15 cellular contexts compared by ENCODE assay signal in genomic region chr5:68258531-68258930, GRCh38. TPM values are rescaled to one million over a fixed set of nuclear protein-coding genes. Genes with fewer than 3 reads are reported as not detected.
DNase-seq lines count a peak whose midpoint lies in the region; ATAC-seq and TF ChIP-seq lines count a peak whose summit lies in the region.
"Had no signal": no experiment of that assay in that cellular context is flagged by ENCODE, and none has a peak within 500 bp of the region (broad histone marks: within the 10 kb centered on the region; RNA-seq: fewer than 3 reads in every experiment).

No MANE protein-coding gene starts in this region.

- peak overlapping the region; percentile 76 for H3K27ac Mint-ChIP-seq in activated naive CD8-positive, alpha-beta T cell
- H3K27ac Mint-ChIP-seq in activated naive CD8-positive, alpha-beta T cell treated with anti-CD3 and anti-CD28 coated beads, Interleukin-2, amount 50 U/mL, for 24 hours = no peak overlapping the region
- H3K27ac Mint-ChIP-seq in T-helper 17 cell = peak overlapping the region; percentile 94
- H3K27ac Mint-ChIP-seq: activated CD8-positive, alpha-beta memory T cell treated with anti-CD3 and anti-CD28 coated beads, Interleukin-2, amount 10 ng/mL, durations not matched to agents 7 days and 5 days; type B pancreatic cell had no signal

- WGBS in right cardiac atrium = 61% methylated on average over 4 of the region's 4 CpGs

- no peaks in the 10 kb centered on the region for H3K9me3 ChIP-seq in T-helper 17 cell (ENCODE audit: control insufficient read depth, low read length, poor library complexity, severe bottlenecking)
- no peaks in the 10 kb centered on the region for H3K9me3 ChIP-seq in right cardiac atrium (ENCODE audit: control insufficient read depth, low read length)
- H3K9me3 ChIP-seq in tibial artery = no peaks in the 10 kb centered on the region

- H3K4me3 Mint-ChIP-seq in activated naive CD8-positive, alpha-beta T cell = no peak overlapping the region
- no peak overlapping the region for H3K4me3 Mint-ChIP-seq in activated naive CD8-positive, alpha-beta T cell treated with anti-CD3 and anti-CD28 coated beads, Interleukin-2, amount 50 U/mL, for 24 hours
- H3K4me3 Mint-ChIP-seq in T-helper 17 cell = peak overlapping the region; percentile 21
- H3K4me3 Mint-ChIP-seq: activated CD8-positive, alpha-beta memory T cell treated with anti-CD3 and anti-CD28 coated beads, Interleukin-2, amount 10 ng/mL, durations not matched to agents 7 days and 5 days; type B pancreatic cell had no signal

- no peaks in the 10 kb centered on the region for H3K27me3 Mint-ChIP-seq in activated naive CD8-positive, alpha-beta T cell
- no peaks in the 10 kb centered on the region for H3K27me3 Mint-ChIP-seq in activated naive CD8-positive, alpha-beta T cell treated with anti-CD3 and anti-CD28 coated beads, Interleukin-2, amount 50 U/mL, for 24 hours
- no peaks in the 10 kb centered on the region for H3K27me3 Mint-ChIP-seq in T-helper 17 cell
- H3K27me3 Mint-ChIP-seq: activated CD8-positive, alpha-beta memory T cell treated with anti-CD3 and anti-CD28 coated beads, Interleukin-2, amount 10 ng/mL, durations not matched to agents 7 days and 5 days; type B pancreatic cell had no signal

- no peaks in the 10 kb centered on the region for H3K9me3 Mint-ChIP-seq in activated naive CD8-positive, alpha-beta T cell (ENCODE audit: low read depth)
- no peaks in the 10 kb centered on the region for H3K9me3 Mint-ChIP-seq in activated naive CD8-positive, alpha-beta T cell treated with anti-CD3 and anti-CD28 coated beads, Interleukin-2, amount 50 U/mL, for 24 hours
- H3K9me3 Mint-ChIP-seq: type B pancreatic cell had no signal

- no peak for ATAC-seq in activated naive CD8-positive, alpha-beta T cell treated with anti-CD3 and anti-CD28 coated beads, Interleukin-2, amount 50 U/mL, for 24 hours
- ATAC-seq in T-helper 17 cell = no peak
- ATAC-seq in right cardiac atrium = peak; percentile 29 to 39
- ATAC-seq in GM19467 (IDR thresholded peaks at IDR 0.05; ENCODE audit: unreplicated experiment) = no peak
- ATAC-seq: activated CD8-positive, alpha-beta memory T cell treated with anti-CD3 and anti-CD28 coated beads, Interleukin-2, amount 10 ng/mL, durations not matched to agents 7 days and 5 days; SK-N-SH treated with all-trans-retinoic acid at 6 μM for 48 hours had no signal

- intact Hi-C loops in right cardiac atrium (cut with DNase I) (loop anchor here in 2 of 4 donors (10.0 kb wide), 2 partner anchors 454 to 1014 kb away; no protein-coding TSS in a partner anchor), tibial artery (cut with DNase I; ENCODE audit: low total_unique reads) (no loop called here)

- H3K4me3 ChIP-seq in right cardiac atrium (ENCODE audit: low read length) (no peak overlapping the region), tibial artery (no peak overlapping the region)

- H3K4me1 Mint-ChIP-seq in activated naive CD8-positive, alpha-beta T cell (ENCODE audit: low read depth) = peaks cover 88% of the 10 kb centered on the region
- peaks cover 82% of the 10 kb centered on the region for H3K4me1 Mint-ChIP-seq in activated naive CD8-positive, alpha-beta T cell treated with anti-CD3 and anti-CD28 coated beads, Interleukin-2, amount 50 U/mL, for 24 hours
- peaks cover 60% of the 10 kb centered on the region for H3K4me1 Mint-ChIP-seq in T-helper 17 cell

- H3K27ac ChIP-seq in right cardiac atrium (ENCODE audit: low read length) (peak overlapping the region; percentile 14), tibial artery (peak overlapping the region; percentile 59 to 69)

- H3K4me1 ChIP-seq in right cardiac atrium (ENCODE audit: control insufficient read depth, insufficient read depth, low read length) (peaks cover 16% of the 10 kb centered on the region), tibial artery (peaks cover 0 to 92% (median 63%) of the 10 kb centered on the region in 4 donors)

- H3K36me3 Mint-ChIP-seq in activated naive CD8-positive, alpha-beta T cell = peaks cover 3% of the 10 kb centered on the region
- H3K36me3 Mint-ChIP-seq in activated naive CD8-positive, alpha-beta T cell treated with anti-CD3 and anti-CD28 coated beads, Interleukin-2, amount 50 U/mL, for 24 hours (ENCODE audit: low read depth) = peaks cover 9% of the 10 kb centered on the region
- no peaks in the 10 kb centered on the region for H3K36me3 Mint-ChIP-seq in T-helper 17 cell (ENCODE audit: low read depth)

- no peak for TF ChIP-seq CTCF in tibial artery (IDR thresholded peaks at IDR 0.05)

- no peaks in the 10 kb centered on the region for H3K36me3 ChIP-seq in tibial artery

- no peaks in the 10 kb centered on the region for H3K27me3 ChIP-seq in right cardiac atrium (ENCODE audit: control insufficient read depth, insufficient read depth)
- no peaks in the 10 kb centered on the region for H3K27me3 ChIP-seq in tibial artery

- DNase-seq in activated naive CD8-positive, alpha-beta T cell treated with anti-CD3 and anti-CD28 coated beads, Interleukin-2, amount 50 U/mL, for 24 hours = no peak
- DNase-seq in T-helper 17 cell = no peak
- DNase-seq in right cardiac atrium = no peak
- no peak for DNase-seq in tibial artery
- no peak for DNase-seq in NCI-H774 (lab: John Stamatoyannopoulos, UW)
- DNase-seq in OCI-M2 (lab: John Stamatoyannopoulos, UW; ENCODE audit: unreplicated experiment) = no peak
- DNase-seq: activated CD8-positive, alpha-beta memory T cell treated with anti-CD3 and anti-CD28 coated beads, Interleukin-2, amount 10 ng/mL, durations not matched to agents 7 days and 5 days; Calu3; erythroblast; kidney glomerular epithelial cell; NCI-H146 had no signal

RNA-seq across cellular contexts. Expression of gene PIK3R1, which starts 43.0 kb away (rescaled TPM):
- 100 to 1,000 TPM; 212 to 306 TPM for total RNA-seq in T-helper 17 cell
- total RNA-seq in right cardiac atrium = 100 to 1,000 TPM in 3 of 4 donors, 10 to 100 TPM in 1; 64.9 to 170 (median 116) TPM
- 29.7 TPM for polyA plus RNA-seq in right cardiac atrium

Comparison
In these comparisons a context has a peak if more than half of its experiments do, and no peak if none do; other contexts are left out.
1. ATAC-seq: peak in right cardiac atrium (2 of 2); none in activated naive CD8-positive, alpha-beta T cell treated with anti-CD3 and anti-CD28 coated beads, Interleukin-2, amount 50 U/mL, for 24 hours (single experiment), T-helper 17 cell (single experiment) and GM19467 (single experiment).